In the genomic region with DNA sequence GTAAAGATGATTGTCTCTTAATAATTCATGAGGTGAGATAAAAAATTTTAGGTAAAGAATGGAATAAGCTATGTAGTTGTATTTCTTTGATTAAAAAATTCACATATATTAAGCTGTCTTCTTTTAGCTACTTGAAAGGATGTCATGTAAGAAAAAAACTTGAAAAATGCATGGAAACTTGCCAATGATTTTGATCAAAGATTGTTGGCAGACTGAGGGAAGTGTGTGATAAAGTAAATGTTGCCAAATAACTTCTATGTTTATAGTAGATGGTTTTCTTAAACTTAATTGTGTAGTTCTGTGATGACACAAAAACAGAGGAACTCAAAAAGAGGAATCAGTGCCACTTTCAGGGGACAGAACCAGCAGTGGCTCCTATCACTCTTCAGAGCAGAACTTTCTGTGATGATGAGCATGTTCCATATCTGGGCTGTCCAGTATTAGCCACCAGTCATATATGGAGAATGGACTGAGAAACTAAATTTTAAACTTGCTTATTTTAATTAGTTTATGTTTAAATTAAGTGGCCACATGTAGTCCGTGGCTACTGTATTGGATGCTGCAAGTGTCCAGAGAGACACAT, we compare ENCODE assay signal across 23 cellular contexts. TPM values are rescaled to one million over a fixed set of nuclear protein-coding genes. Genes with fewer than 3 reads are reported as not detected.
"Had no signal": no experiment of that assay in that cellular context is flagged by ENCODE, and none has a peak within 500 bp of the region (broad histone marks: within the 10 kb centered on the region; RNA-seq: fewer than 3 reads in every experiment).

No MANE protein-coding gene starts in this region.

- H3K27me3 ChIP-seq: brain microvascular endothelial cell, esophagus muscularis mucosa, tibial artery had no signal

- H3K36me3 ChIP-seq: brain microvascular endothelial cell, esophagus muscularis mucosa, tibial artery had no signal

- DNase-seq: activated CD4-positive, alpha-beta T cell treated with anti-CD3 and anti-CD28 coated beads for 36 hours; activated CD4-positive, alpha-beta T cell treated with anti-CD3 and anti-CD28 coated beads, Interleukin-2, amount 50 U/mL, for 48 hours; activated naive CD4-positive, alpha-beta T cell treated with Interleukin-2 at 50 U/mL for 16 hours; activated naive CD8-positive, alpha-beta T cell treated with anti-CD3 and anti-CD28 coated beads, Interleukin-2, amount 10 ng/mL, durations not matched to agents 7 days and 5 days; activated T-cell treated with anti-CD3 and anti-CD28 coated beads for 4 hours; anterior cingulate cortex; brain microvascular endothelial cell; cortex of kidney; foreskin fibroblast; glutamatergic neuron; hippocampal formation; islet precursor cell; occipital lobe; posterior cingulate gyrus; retina; stimulated activated CD4-positive, alpha-beta T cell treated with anti-CD3 and anti-CD28 coated beads, Interleukin-2, amount 100 ng/mL, for 24 hours; stimulated activated naive CD8-positive, alpha-beta T cell treated with anti-CD3 and anti-CD28 coated beads, Interleukin-15, Interleukin-2, amounts not matched to agents 100 U/mL and 50 U/mL, for 24 hours; substantia nigra; tibial artery had no signal

- H3K4me3 ChIP-seq: esophagus muscularis mucosa, tibial artery had no signal

- H3K27ac ChIP-seq: brain microvascular endothelial cell, esophagus muscularis mucosa, tibial artery had no signal

- H3K9me3 ChIP-seq: esophagus muscularis mucosa, tibial artery had no signal

RNA-seq across cellular contexts. Expression of gene SLC38A11, which starts 51.9 kb away (rescaled TPM):
- total RNA-seq: activated CD4-positive, alpha-beta T cell treated with anti-CD3 and anti-CD28 coated beads for 36 hours; activated naive CD8-positive, alpha-beta T cell treated with anti-CD3 and anti-CD28 coated beads, Interleukin-2, amount 10 ng/mL, durations not matched to agents 7 days and 5 days; lung microvascular endothelial cell; WTC11 had no signal
- polyA plus RNA-seq: neural cell had no signal
